In the genomic region with DNA sequence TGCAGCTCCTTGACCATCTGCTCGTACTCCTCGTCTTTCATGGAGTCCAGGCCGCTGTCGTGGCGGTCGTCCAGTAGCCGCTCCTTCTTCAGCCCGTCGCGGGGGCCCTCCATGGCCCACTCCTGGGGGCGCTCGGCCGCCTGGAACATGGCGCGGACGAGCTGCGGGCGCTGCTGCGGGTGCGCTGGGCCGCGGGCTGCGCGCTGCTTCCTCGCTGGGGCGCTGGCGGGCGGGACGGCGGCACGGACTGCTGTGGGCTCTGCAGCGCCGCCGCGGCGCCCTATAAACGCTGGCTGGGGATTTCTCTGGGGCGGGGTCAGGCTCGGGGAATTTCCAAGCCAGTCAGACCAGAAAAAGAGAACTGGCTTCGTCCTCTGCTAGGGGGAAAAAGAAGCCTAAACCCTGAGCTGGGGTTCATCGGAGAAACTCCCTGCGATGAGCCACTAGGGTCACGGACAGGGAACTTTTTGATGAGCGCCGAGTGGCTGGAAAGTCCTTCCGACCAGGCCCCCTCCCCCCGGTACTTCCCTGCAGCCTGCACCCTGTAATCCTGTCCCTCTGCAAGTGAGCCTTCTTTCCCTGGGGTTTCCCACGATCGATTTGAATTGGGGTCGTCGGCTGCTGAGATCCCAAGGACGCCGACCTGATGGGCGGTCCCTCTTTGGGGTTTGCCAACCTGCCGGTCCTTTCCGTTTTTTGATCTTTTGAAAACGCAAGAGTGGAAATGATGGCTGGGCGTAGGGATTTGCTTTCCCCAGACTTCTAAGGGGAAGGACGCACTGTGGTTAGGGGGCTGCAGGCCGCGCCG, we compare ENCODE assay signal across 1 cellular context.
A peak's percentile ranks its signal among the peaks of the same experiment; 100 is the strongest.
TF ChIP-seq lines count a peak whose summit lies in the region.

A gene with protein sequence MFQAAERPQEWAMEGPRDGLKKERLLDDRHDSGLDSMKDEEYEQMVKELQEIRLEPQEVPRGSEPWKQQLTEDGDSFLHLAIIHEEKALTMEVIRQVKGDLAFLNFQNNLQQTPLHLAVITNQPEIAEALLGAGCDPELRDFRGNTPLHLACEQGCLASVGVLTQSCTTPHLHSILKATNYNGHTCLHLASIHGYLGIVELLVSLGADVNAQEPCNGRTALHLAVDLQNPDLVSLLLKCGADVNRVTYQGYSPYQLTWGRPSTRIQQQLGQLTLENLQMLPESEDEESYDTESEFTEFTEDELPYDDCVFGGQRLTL (minus strand): TSS at position 254 of the 808 bp plus-strand sequence. CDS start 105 bp downstream, at position 149.

TF ChIP-seq in HepG2, 621 proteins besides CTCF, POLR2A, EP300 and RAD21 (continued from another document and continues in another):
- TF ChIP-seq, protein P1, sequence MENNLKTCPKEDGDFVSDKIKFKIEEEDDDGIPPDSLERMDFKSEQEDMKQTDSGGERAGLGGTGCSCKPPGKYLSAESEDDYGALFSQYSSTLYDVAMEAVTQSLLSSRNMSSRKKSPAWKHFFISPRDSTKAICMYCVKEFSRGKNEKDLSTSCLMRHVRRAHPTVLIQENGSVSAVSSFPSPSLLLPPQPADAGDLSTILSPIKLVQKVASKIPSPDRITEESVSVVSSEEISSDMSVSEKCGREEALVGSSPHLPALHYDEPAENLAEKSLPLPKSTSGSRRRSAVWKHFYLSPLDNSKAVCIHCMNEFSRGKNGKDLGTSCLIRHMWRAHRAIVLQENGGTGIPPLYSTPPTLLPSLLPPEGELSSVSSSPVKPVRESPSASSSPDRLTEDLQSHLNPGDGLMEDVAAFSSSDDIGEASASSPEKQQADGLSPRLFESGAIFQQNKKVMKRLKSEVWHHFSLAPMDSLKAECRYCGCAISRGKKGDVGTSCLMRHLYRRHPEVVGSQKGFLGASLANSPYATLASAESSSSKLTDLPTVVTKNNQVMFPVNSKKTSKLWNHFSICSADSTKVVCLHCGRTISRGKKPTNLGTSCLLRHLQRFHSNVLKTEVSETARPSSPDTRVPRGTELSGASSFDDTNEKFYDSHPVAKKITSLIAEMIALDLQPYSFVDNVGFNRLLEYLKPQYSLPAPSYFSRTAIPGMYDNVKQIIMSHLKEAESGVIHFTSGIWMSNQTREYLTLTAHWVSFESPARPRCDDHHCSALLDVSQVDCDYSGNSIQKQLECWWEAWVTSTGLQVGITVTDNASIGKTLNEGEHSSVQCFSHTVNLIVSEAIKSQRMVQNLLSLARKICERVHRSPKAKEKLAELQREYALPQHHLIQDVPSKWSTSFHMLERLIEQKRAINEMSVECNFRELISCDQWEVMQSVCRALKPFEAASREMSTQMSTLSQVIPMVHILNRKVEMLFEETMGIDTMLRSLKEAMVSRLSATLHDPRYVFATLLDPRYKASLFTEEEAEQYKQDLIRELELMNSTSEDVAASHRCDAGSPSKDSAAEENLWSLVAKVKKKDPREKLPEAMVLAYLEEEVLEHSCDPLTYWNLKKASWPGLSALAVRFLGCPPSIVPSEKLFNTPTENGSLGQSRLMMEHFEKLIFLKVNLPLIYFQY (CRISPR knock-in tag; IDR thresholded peaks at IDR 0.05; ENCODE audit: borderline replicate concordance), result peak; percentile 56; the same call in 1 of the 2 replicates
- peak; percentile 30; the same call in 1 of the 2 replicates for TF ChIP-seq IRX3 (CRISPR knock-in tag; IDR thresholded peaks at IDR 0.05; ENCODE audit: borderline replicate concordance, low read depth)
- peak; percentile 93; the same call in 1 of the 2 replicates for TF ChIP-seq STAT5B (CRISPR knock-in tag; IDR thresholded peaks at IDR 0.05)
- TF ChIP-seq PTBP1 (IDR thresholded peaks at IDR 0.05; ENCODE audit: low read depth, low read length, poor library complexity, severe bottlenecking), result peak; percentile 27
- TF ChIP-seq KDM5A (IDR thresholded peaks at IDR 0.05; ENCODE audit: borderline replicate concordance, low read length), result peak; percentile 86; the same call in 1 of the 2 replicates
- TF ChIP-seq ISX (CRISPR knock-in tag; conservative IDR thresholded peaks at IDR 0.05), result no peak; the same call in 1 of the 2 replicates
- TF ChIP-seq DR1 (CRISPR knock-in tag; IDR thresholded peaks at IDR 0.05), result peak; percentile 99; the same call in 1 of the 2 replicates
- TF ChIP-seq, protein P2, sequence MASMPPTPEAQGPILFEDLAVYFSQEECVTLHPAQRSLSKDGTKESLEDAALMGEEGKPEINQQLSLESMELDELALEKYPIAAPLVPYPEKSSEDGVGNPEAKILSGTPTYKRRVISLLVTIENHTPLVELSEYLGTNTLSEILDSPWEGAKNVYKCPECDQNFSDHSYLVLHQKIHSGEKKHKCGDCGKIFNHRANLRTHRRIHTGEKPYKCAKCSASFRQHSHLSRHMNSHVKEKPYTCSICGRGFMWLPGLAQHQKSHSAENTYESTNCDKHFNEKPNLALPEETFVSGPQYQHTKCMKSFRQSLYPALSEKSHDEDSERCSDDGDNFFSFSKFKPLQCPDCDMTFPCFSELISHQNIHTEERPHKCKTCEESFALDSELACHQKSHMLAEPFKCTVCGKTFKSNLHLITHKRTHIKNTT (CRISPR knock-in tag; IDR thresholded peaks at IDR 0.05), result peak; percentile 45; the same call in 1 of the 2 replicates
- 0 out of 2 replicates have a peak, but pooled peaks have one; percentile 95 for TF ChIP-seq CHCHD3 (CRISPR knock-in tag; IDR thresholded peaks at IDR 0.05)
- TF ChIP-seq ZNF788 (CRISPR knock-in tag; IDR thresholded peaks at IDR 0.05; ENCODE audit: borderline replicate concordance), result peak; percentile 56; the same call in 1 of the 2 replicates
- TF ChIP-seq, protein P3, sequence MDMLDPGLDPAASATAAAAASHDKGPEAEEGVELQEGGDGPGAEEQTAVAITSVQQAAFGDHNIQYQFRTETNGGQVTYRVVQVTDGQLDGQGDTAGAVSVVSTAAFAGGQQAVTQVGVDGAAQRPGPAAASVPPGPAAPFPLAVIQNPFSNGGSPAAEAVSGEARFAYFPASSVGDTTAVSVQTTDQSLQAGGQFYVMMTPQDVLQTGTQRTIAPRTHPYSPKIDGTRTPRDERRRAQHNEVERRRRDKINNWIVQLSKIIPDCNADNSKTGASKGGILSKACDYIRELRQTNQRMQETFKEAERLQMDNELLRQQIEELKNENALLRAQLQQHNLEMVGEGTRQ (IDR thresholded peaks at IDR 0.05; ENCODE audit: low read depth, low read length), result no peak
- TF ChIP-seq, protein P3 (CRISPR knock-in tag; IDR thresholded peaks at IDR 0.05; ENCODE audit: borderline replicate concordance), result no peak
- TF ChIP-seq, protein P4, sequence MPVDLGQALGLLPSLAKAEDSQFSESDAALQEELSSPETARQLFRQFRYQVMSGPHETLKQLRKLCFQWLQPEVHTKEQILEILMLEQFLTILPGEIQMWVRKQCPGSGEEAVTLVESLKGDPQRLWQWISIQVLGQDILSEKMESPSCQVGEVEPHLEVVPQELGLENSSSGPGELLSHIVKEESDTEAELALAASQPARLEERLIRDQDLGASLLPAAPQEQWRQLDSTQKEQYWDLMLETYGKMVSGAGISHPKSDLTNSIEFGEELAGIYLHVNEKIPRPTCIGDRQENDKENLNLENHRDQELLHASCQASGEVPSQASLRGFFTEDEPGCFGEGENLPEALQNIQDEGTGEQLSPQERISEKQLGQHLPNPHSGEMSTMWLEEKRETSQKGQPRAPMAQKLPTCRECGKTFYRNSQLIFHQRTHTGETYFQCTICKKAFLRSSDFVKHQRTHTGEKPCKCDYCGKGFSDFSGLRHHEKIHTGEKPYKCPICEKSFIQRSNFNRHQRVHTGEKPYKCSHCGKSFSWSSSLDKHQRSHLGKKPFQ (CRISPR knock-in tag; IDR thresholded peaks at IDR 0.05; ENCODE audit: insufficient replicate concordance), result peak; percentile 83
- TF ChIP-seq SOX6 (IDR thresholded peaks at IDR 0.05), result no peak
- TF ChIP-seq SOX6 (CRISPR knock-in tag; IDR thresholded peaks at IDR 0.05), result peak; percentile 80
- TF ChIP-seq ZNF724P (CRISPR knock-in tag; IDR thresholded peaks at IDR 0.05; ENCODE audit: borderline replicate concordance), result peak; percentile 84; the same call in 1 of the 2 replicates
- no peak; the same call in none of the 2 replicates for TF ChIP-seq CBX5 (CRISPR knock-in tag; IDR thresholded peaks at IDR 0.05; ENCODE audit: borderline replicate concordance)
- TF ChIP-seq, protein P5, sequence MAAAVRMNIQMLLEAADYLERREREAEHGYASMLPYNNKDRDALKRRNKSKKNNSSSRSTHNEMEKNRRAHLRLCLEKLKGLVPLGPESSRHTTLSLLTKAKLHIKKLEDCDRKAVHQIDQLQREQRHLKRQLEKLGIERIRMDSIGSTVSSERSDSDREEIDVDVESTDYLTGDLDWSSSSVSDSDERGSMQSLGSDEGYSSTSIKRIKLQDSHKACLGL (CRISPR knock-in tag; IDR thresholded peaks at IDR 0.05), result peak; percentile 88
- TF ChIP-seq ZNF225 (CRISPR knock-in tag; IDR thresholded peaks at IDR 0.05), result 0 out of 2 replicates have a peak, but pooled peaks have one; percentile 48
- peak; percentile 77 for TF ChIP-seq FOXK1 (CRISPR knock-in tag; IDR thresholded peaks at IDR 0.05; ENCODE audit: borderline replicate concordance, low read depth)
- TF ChIP-seq ZNF230 (CRISPR knock-in tag; IDR thresholded peaks at IDR 0.05), result peak; percentile 94; the same call in 1 of the 2 replicates
- no peak; the same call in none of the 2 replicates for TF ChIP-seq MEIS2 (CRISPR knock-in tag; IDR thresholded peaks at IDR 0.05)
- peak; percentile 39; the same call in 1 of the 2 replicates for TF ChIP-seq ZNF546 (CRISPR knock-in tag; conservative IDR thresholded peaks at IDR 0.05)
- peak; percentile 71; the same call in 1 of the 2 replicates for TF ChIP-seq TGIF2 (CRISPR knock-in tag; IDR thresholded peaks at IDR 0.05)
- TF ChIP-seq ZNF768 (CRISPR knock-in tag; IDR thresholded peaks at IDR 0.05), result peak; percentile 82
- TF ChIP-seq, protein P6, sequence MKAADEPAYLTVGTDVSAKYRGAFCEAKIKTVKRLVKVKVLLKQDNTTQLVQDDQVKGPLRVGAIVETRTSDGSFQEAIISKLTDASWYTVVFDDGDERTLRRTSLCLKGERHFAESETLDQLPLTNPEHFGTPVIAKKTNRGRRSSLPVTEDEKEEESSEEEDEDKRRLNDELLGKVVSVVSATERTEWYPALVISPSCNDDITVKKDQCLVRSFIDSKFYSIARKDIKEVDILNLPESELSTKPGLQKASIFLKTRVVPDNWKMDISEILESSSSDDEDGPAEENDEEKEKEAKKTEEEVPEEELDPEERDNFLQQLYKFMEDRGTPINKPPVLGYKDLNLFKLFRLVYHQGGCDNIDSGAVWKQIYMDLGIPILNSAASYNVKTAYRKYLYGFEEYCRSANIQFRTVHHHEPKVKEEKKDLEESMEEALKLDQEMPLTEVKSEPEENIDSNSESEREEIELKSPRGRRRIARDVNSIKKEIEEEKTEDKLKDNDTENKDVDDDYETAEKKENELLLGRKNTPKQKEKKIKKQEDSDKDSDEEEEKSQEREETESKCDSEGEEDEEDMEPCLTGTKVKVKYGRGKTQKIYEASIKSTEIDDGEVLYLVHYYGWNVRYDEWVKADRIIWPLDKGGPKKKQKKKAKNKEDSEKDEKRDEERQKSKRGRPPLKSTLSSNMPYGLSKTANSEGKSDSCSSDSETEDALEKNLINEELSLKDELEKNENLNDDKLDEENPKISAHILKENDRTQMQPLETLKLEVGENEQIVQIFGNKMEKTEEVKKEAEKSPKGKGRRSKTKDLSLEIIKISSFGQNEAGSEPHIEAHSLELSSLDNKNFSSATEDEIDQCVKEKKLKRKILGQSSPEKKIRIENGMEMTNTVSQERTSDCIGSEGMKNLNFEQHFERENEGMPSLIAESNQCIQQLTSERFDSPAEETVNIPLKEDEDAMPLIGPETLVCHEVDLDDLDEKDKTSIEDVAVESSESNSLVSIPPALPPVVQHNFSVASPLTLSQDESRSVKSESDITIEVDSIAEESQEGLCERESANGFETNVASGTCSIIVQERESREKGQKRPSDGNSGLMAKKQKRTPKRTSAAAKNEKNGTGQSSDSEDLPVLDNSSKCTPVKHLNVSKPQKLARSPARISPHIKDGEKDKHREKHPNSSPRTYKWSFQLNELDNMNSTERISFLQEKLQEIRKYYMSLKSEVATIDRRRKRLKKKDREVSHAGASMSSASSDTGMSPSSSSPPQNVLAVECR (CRISPR knock-in tag; IDR thresholded peaks at IDR 0.05; ENCODE audit: borderline replicate concordance), result peak; percentile 53
- peak; percentile 74 for TF ChIP-seq ARHGAP35 (CRISPR knock-in tag; IDR thresholded peaks at IDR 0.05; ENCODE audit: borderline replicate concordance)
- TF ChIP-seq, protein P7, sequence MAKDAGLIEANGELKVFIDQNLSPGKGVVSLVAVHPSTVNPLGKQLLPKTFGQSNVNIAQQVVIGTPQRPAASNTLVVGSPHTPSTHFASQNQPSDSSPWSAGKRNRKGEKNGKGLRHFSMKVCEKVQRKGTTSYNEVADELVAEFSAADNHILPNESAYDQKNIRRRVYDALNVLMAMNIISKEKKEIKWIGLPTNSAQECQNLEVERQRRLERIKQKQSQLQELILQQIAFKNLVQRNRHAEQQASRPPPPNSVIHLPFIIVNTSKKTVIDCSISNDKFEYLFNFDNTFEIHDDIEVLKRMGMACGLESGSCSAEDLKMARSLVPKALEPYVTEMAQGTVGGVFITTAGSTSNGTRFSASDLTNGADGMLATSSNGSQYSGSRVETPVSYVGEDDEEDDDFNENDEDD (CRISPR knock-in tag; IDR thresholded peaks at IDR 0.05; ENCODE audit: borderline replicate concordance), result peak; percentile 89
- TF ChIP-seq, protein P8, sequence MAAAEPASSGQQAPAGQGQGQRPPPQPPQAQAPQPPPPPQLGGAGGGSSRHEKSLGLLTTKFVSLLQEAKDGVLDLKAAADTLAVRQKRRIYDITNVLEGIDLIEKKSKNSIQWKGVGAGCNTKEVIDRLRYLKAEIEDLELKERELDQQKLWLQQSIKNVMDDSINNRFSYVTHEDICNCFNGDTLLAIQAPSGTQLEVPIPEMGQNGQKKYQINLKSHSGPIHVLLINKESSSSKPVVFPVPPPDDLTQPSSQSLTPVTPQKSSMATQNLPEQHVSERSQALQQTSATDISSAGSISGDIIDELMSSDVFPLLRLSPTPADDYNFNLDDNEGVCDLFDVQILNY (CRISPR knock-in tag; conservative IDR thresholded peaks at IDR 0.05), result peak; percentile 81
- no peak for TF ChIP-seq SRSF4 (IDR thresholded peaks at IDR 0.05; ENCODE audit: low read depth, low read length, poor library complexity, severe bottlenecking)
- 0 out of 2 replicates have a peak, but pooled peaks have one; percentile 4 for TF ChIP-seq SRF (IDR thresholded peaks at IDR 0.05; ENCODE audit: low read depth, low read length)
- no peak for TF ChIP-seq ATM (IDR thresholded peaks at IDR 0.05; ENCODE audit: borderline replicate concordance)
- TF ChIP-seq ZIK1 (CRISPR knock-in tag; IDR thresholded peaks at IDR 0.05; ENCODE audit: borderline replicate concordance, low read depth), result peak; percentile 89; the same call in 1 of the 2 replicates
- TF ChIP-seq ZNF619 (CRISPR knock-in tag; IDR thresholded peaks at IDR 0.05), result 0 out of 2 replicates have a peak, but pooled peaks have one; percentile 78
- no peak for TF ChIP-seq ZNF296 (CRISPR knock-in tag; conservative IDR thresholded peaks at IDR 0.05)
- peak; percentile 92; the same call in 1 of the 2 replicates for TF ChIP-seq ZNF234 (CRISPR knock-in tag; conservative IDR thresholded peaks at IDR 0.05)
- TF ChIP-seq SOX13 (IDR thresholded peaks at IDR 0.05), result peak; percentile 13; the same call in 1 of the 2 replicates
- TF ChIP-seq SOX13 (CRISPR knock-in tag; conservative IDR thresholded peaks at IDR 0.05 in 1 of 2, IDR thresholded peaks at IDR 0.05 in 1 of 2), result peak in 1 of 2 experiments; percentile 87
- TF ChIP-seq PCBP1 (IDR thresholded peaks at IDR 0.05; ENCODE audit: borderline replicate concordance, low read depth, low read length), result peak; percentile 86
- TF ChIP-seq ERF (CRISPR knock-in tag; IDR thresholded peaks at IDR 0.05), result peak; percentile 97
